ENCODE assay signal across 11 cellular contexts in the genomic region with DNA sequence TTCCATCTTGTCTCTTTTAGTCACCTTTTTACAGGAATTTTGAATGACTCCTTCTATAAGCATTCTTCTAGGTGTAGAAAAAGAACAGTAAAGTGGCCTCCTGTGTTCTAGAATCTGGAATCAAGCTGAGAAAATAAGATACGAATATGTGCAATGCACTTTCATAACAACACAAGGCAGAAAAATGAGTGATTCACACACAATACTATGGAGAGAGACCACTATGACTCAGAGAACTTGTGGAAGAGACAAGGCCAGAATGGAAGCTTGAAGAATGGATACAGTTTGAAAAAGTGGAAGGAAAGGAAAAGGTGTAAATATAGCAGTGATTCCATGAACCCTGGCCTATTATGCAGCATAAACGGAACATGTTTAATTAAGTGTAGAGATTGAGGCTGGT. TPM values are rescaled to one million over a fixed set of nuclear protein-coding genes. Genes with fewer than 3 reads are reported as not detected.
A peak's percentile ranks its signal among the peaks of the same experiment; 100 is the strongest.
DNase-seq lines count a peak whose midpoint lies in the region; ATAC-seq and TF ChIP-seq lines count a peak whose summit lies in the region.
"Had no signal": no experiment of that assay in that cellular context is flagged by ENCODE, and none has a peak within 500 bp of the region (broad histone marks: within the 10 kb centered on the region; RNA-seq: fewer than 3 reads in every experiment).

No MANE protein-coding gene starts in this region.

- no peaks in the 10 kb centered on the region for H3K27me3 Mint-ChIP-seq in natural killer cell treated with Interleukin-12 subunit alpha and Interleukin-12 subunit beta and Interleukin-15 and Interleukin-18, amount 100 ng/mL, for 72 hours
- H3K27me3 Mint-ChIP-seq: dendritic cell treated with granulocyte-macrophage colony-stimulating factor and Interleukin-4, amounts not matched to agents 40 ng/mL and 50 ng/mL, for 4 days had no signal

- WGBS in GM23248 (ENCODE audit: low coverage in 1 of 2, low lambda C conversion rate in 2 of 2, missing lambda C conversion rate in 2 of 2), 2 experiments, result 23 to 46% methylated on average over 2 of the region's 2 CpGs

- H3K27ac ChIP-seq in GM23248 (no peak overlapping the region), brain microvascular endothelial cell (peak overlapping the region; percentile 52)
- H3K27ac ChIP-seq: prostate gland had no signal

- H3K4me2 ChIP-seq in GM23248 (ENCODE audit: unreplicated experiment), result peak overlapping the region; percentile 20

- no peak overlapping the region for H2AFZ ChIP-seq in GM23248

- DNase-seq in GM23248, result peak; percentile 77
- DNase-seq in MV-4-11 (lab: John Stamatoyannopoulos, UW), result peak; percentile 19
- DNase-seq in brain microvascular endothelial cell, result peak; percentile 60
- no peak for DNase-seq in natural killer cell treated with Interleukin-12 subunit alpha and Interleukin-12 subunit beta and Interleukin-15 and Interleukin-18, amount 100 ng/mL, for 72 hours (ENCODE audit: low spot score)
- no peak for DNase-seq in medulla oblongata (ENCODE audit: extremely low spot score)
- DNase-seq in NCI-H1092 treated with DMSO at 0.1 percent for 48 hours (lab: John Stamatoyannopoulos, UW), result no peak
- DNase-seq: NCI-H1092 had no signal

- no peak for TF ChIP-seq CTCF in brain microvascular endothelial cell (IDR thresholded peaks at IDR 0.05; ENCODE audit: low read depth, low read length, missing control alignments)

- peak overlapping the region; percentile 13 to 15 for H3K27ac Mint-ChIP-seq in natural killer cell treated with Interleukin-12 subunit alpha and Interleukin-12 subunit beta and Interleukin-15 and Interleukin-18, amount 100 ng/mL, for 72 hours
- H3K27ac Mint-ChIP-seq: dendritic cell treated with granulocyte-macrophage colony-stimulating factor and Interleukin-4, amounts not matched to agents 40 ng/mL and 50 ng/mL, for 4 days had no signal

- H3K4me3 ChIP-seq in GM23248 (no peak overlapping the region), brain microvascular endothelial cell (ENCODE audit: low read depth, low read length) (no peak overlapping the region)
- H3K4me3 ChIP-seq: Peyer's patch, prostate gland had no signal

- no peak overlapping the region for H3K9ac ChIP-seq in GM23248

- no peaks in the 10 kb centered on the region for H3K79me2 ChIP-seq in GM23248 (ENCODE audit: insufficient read depth)

- H3K36me3 Mint-ChIP-seq in natural killer cell treated with Interleukin-12 subunit alpha and Interleukin-12 subunit beta and Interleukin-15 and Interleukin-18, amount 100 ng/mL, for 72 hours, result peaks cover 16% of the 10 kb centered on the region

- H4K20me1 ChIP-seq in GM23248 (ENCODE audit: insufficient read depth), result no peaks in the 10 kb centered on the region

- H3K4me3 Mint-ChIP-seq in natural killer cell treated with Interleukin-12 subunit alpha and Interleukin-12 subunit beta and Interleukin-15 and Interleukin-18, amount 100 ng/mL, for 72 hours, result peak overlapping the region; percentile 53
- H3K4me3 Mint-ChIP-seq: dendritic cell treated with granulocyte-macrophage colony-stimulating factor and Interleukin-4, amounts not matched to agents 40 ng/mL and 50 ng/mL, for 4 days had no signal

- peaks cover 3% of the 10 kb centered on the region for H3K9me3 Mint-ChIP-seq in natural killer cell treated with Interleukin-12 subunit alpha and Interleukin-12 subunit beta and Interleukin-15 and Interleukin-18, amount 100 ng/mL, for 72 hours
- H3K9me3 Mint-ChIP-seq: dendritic cell treated with granulocyte-macrophage colony-stimulating factor and Interleukin-4, amounts not matched to agents 40 ng/mL and 50 ng/mL, for 4 days had no signal

- H3K4me1 ChIP-seq in GM23248 (ENCODE audit: insufficient read depth), result peaks cover 4% of the 10 kb centered on the region; the same call in 1 of the 2 replicates
- H3K4me1 ChIP-seq: Peyer's patch, prostate gland had no signal

- H3K27me3 ChIP-seq in GM23248 (replicated peaks; ENCODE audit: insufficient read depth) (no peaks in the 10 kb centered on the region), brain microvascular endothelial cell (replicated peaks) (no peaks in the 10 kb centered on the region)
- H3K27me3 ChIP-seq: Peyer's patch had no signal

- ATAC-seq in natural killer cell treated with Interleukin-12 subunit alpha and Interleukin-12 subunit beta and Interleukin-15 and Interleukin-18, amount 100 ng/mL, for 72 hours, result no peak
- no peak for ATAC-seq in GM18520 (IDR thresholded peaks at IDR 0.05; ENCODE audit: unreplicated experiment)

- H3K9me2 ChIP-seq in GM23248 (ENCODE audit: insufficient read depth), result no peaks in the 10 kb centered on the region

- H3K36me3 ChIP-seq in GM23248 (ENCODE audit: low read depth) (no peaks in the 10 kb centered on the region), brain microvascular endothelial cell (replicated peaks) (no peaks in the 10 kb centered on the region)
- H3K36me3 ChIP-seq: Peyer's patch, prostate gland had no signal

- no peaks in the 10 kb centered on the region for H3F3A ChIP-seq in GM23248 (ENCODE audit: insufficient read depth)

- peaks cover 34 to 40% of the 10 kb centered on the region in 2 donors for H3K4me1 Mint-ChIP-seq in natural killer cell treated with Interleukin-12 subunit alpha and Interleukin-12 subunit beta and Interleukin-15 and Interleukin-18, amount 100 ng/mL, for 72 hours (ENCODE audit: low read depth in 2 of 2)

- in situ Hi-C loops in GM23248 (cut with MboI), result no loop called here
- in situ Hi-C loops in brain microvascular endothelial cell (cut with HindIII; ENCODE audit: low pct_ligation_motif_present, low sequenced_read_pairs), result no loop called here

- no peaks in the 10 kb centered on the region for H3K9me3 ChIP-seq in GM23248 (ENCODE audit: low read depth)
- H3K9me3 ChIP-seq: Peyer's patch, prostate gland had no signal

RNA-seq across cellular contexts. Expression of a gene that starts 57.1 kb away (rescaled TPM):
- not detected in 2 replicates for total RNA-seq in GM23248 (2014; rRNA removed; shearing (Covaris generic))
- not detected in 2 replicates for polyA plus RNA-seq in GM23248 (2016; fragmentation: Nextera tagmentation; extraction: Ambion mirVana)
- total RNA-seq in natural killer cell treated with Interleukin-12 subunit alpha and Interleukin-12 subunit beta and Interleukin-15 and Interleukin-18, amount 100 ng/mL, for 72 hours, result 100 to 1,000 TPM; 158 to 383 TPM

Comparison
In these comparisons a context has a peak if more than half of its experiments do, and no peak if none do; other contexts are left out.
1. DNase-seq: peak in GM23248 (single experiment), MV-4-11 (single experiment) and brain microvascular endothelial cell (single experiment); none in natural killer cell treated with Interleukin-12 subunit alpha and Interleukin-12 subunit beta and Interleukin-15 and Interleukin-18, amount 100 ng/mL, for 72 hours (single experiment), medulla oblongata (single experiment) and NCI-H1092 treated with DMSO at 0.1 percent for 48 hours (single experiment).
2. RNA of a gene that starts 57.1 kb away (total RNA-seq): 158 to 383 TPM in natural killer cell treated with Interleukin-12 subunit alpha and Interleukin-12 subunit beta and Interleukin-15 and Interleukin-18, amount 100 ng/mL, for 72 hours; not detected in GM23248; every median in the first group is over 100 times any median in the second.